ENCODE assay signal across 12 cellular contexts in the genomic region with DNA sequence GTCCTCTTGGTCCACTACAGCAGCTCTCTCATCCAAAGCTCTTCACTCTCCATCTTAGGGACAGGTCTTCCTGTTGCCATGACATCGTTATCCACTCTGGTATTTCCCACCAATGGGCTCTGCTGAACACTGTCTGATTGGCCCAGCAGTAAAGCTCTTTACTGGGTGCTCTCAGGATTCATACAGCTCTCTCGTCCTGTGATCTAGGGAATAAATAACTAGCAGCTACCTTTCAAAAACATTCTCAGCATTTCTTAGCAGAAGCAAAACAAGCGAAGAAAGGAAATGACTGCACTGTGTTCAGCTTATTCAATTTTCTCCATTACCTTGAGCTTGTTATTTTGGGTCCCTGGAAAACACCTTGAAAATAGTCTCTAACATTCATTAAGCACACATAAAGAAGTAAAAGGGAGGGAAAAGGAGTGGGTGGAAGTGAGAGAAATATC.
DNase-seq lines count a peak whose midpoint lies in the region; ATAC-seq, FAIRE-seq and TF ChIP-seq lines count a peak whose summit lies in the region.
"Had no signal": no experiment of that assay in that cellular context is flagged by ENCODE, and none has a peak within 500 bp of the region (broad histone marks: within the 10 kb centered on the region; RNA-seq: fewer than 3 reads in every experiment).

No MANE protein-coding gene starts in this region.

- BruUV-seq in GM12878 (replicated peaks; lab: Mats Ljungman, UMichigan) = no TSS peak

- peak overlapping the region; percentile 30 for H3K4me3 Mint-ChIP-seq in activated T-cell treated with anti-CD3 and anti-CD28 coated beads, Interleukin-2, amount 50 U/mL, for 24 hours
- peak overlapping the region; percentile 53 to 74 for H3K4me3 Mint-ChIP-seq in stimulated activated naive B cell treated with anti-CD40 and anti-IgM and Interleukin-4, amounts not matched to agents 10 μg/mL and 1 μg/mL and 100 μg/mL, for 72 hours

- 1% methylated on average over 3 of the region's 3 CpGs for WGBS in GM12878 (ENCODE audit: insufficient coverage, insufficient replicate concordance, low lambda C conversion rate, missing lambda C conversion rate)

- peak; percentile 46 for DNase-seq in activated T-cell treated with anti-CD3 and anti-CD28 coated beads, Interleukin-2, amount 50 U/mL, for 24 hours
- no peak for DNase-seq in activated T-cell treated with anti-CD3 and anti-CD28 coated beads, Interleukin-2, amount 50 U/mL, for 1 hour
- no peak for DNase-seq in GM12878 (ENCODE audit: low read depth, low spot score)
- DNase-seq in stimulated activated naive B cell treated with anti-CD40 and anti-IgM and Interleukin-4, amounts not matched to agents 10 μg/mL and 1 μg/mL and 100 μg/mL, for 72 hours = peak; percentile 45
- no peak for DNase-seq in frontal cortex (ENCODE audit: low spot score in 2 of 2)
- DNase-seq in posterior vena cava (ENCODE audit: low spot score) = no peak
- DNase-seq in foreskin keratinocyte = no peak
- DNase-seq: activated effector memory CD4-positive, alpha-beta T cell treated with anti-CD3 and anti-CD28 coated beads, Interleukin-2, amount 50 U/mL, for 16 hours; left colon; SHP77 had no signal

- peaks cover 96% of the 10 kb centered on the region for H3K4me1 Mint-ChIP-seq in activated T-cell treated with anti-CD3 and anti-CD28 coated beads, Interleukin-2, amount 50 U/mL, for 24 hours (ENCODE audit: low read depth)
- peaks cover 58 to 90% of the 10 kb centered on the region in 2 donors for H3K4me1 Mint-ChIP-seq in stimulated activated naive B cell treated with anti-CD40 and anti-IgM and Interleukin-4, amounts not matched to agents 10 μg/mL and 1 μg/mL and 100 μg/mL, for 72 hours

- intact Hi-C loops in GM12878 (cut with micrococcal nuclease; ENCODE audit: unreplicated experiment) (loop anchor here (10.0 kb wide), 2 partner anchors 556 to 564 kb away; no protein-coding TSS in a partner anchor), posterior vena cava (cut with DNase I) (no loop called here)

- H3K36me3 ChIP-seq in GM12878 (ENCODE audit: control insufficient read depth in 2 of 2, insufficient read depth in 2 of 2, low read length in 1 of 2) = peaks cover 5 to 8% of the 10 kb centered on the region in 2 experiments

- H3K27ac Mint-ChIP-seq in activated T-cell treated with anti-CD3 and anti-CD28 coated beads, Interleukin-2, amount 50 U/mL, for 24 hours = peak overlapping the region; percentile 96
- H3K27ac Mint-ChIP-seq in stimulated activated naive B cell treated with anti-CD40 and anti-IgM and Interleukin-4, amounts not matched to agents 10 μg/mL and 1 μg/mL and 100 μg/mL, for 72 hours = peak overlapping the region; percentile 95

- ATAC-seq in HG03108 (IDR thresholded peaks at IDR 0.05; ENCODE audit: unreplicated experiment) (peak; percentile 25), GM12878 (peak; percentile 23), foreskin keratinocyte (no peak)
- ATAC-seq in stimulated activated naive B cell treated with anti-CD40 and anti-IgM and Interleukin-4, amounts not matched to agents 10 μg/mL and 1 μg/mL and 100 μg/mL, for 72 hours (replicated peaks) = peak; percentile 30 to 41
- ATAC-seq: left colon had no signal

- peak overlapping the region; percentile 26; the same call in 1 of the 2 replicates for H3K4me2 ChIP-seq in GM12878 (ENCODE audit: control insufficient read depth, insufficient read depth)

- no peak overlapping the region for H3K9ac ChIP-seq in GM12878 (ENCODE audit: control insufficient read depth, insufficient read depth, low read length)

- peak overlapping the region; percentile 48 for H3K27ac ChIP-seq in GM12878 (ENCODE audit: control insufficient read depth, insufficient read depth)
- H3K27ac ChIP-seq in foreskin keratinocyte = no peak overlapping the region

- in situ Hi-C loops in GM12878 (cut with MboI) = no loop called here

- RAD21 ChIA-PET in GM12878 (lab: Charles Lee; ENCODE audit: unreplicated experiment) = interaction anchor here (0.8 to 7.5 kb wide), 19 partner anchors 9 to 96 kb away, joined by 3 to 67 read pairs (median 12); no protein-coding TSS in a partner anchor

- POLR2A ChIA-PET in GM12878 (lab: Charles Lee) = interaction anchor here (0.8 to 2.5 kb wide), 7 partner anchors 20 to 72 kb away, joined by 3 to 10 read pairs (median 5); no protein-coding TSS in a partner anchor

- H3K27me3 Mint-ChIP-seq in activated T-cell treated with anti-CD3 and anti-CD28 coated beads, Interleukin-2, amount 50 U/mL, for 24 hours = no peaks in the 10 kb centered on the region
- H3K27me3 Mint-ChIP-seq in stimulated activated naive B cell treated with anti-CD40 and anti-IgM and Interleukin-4, amounts not matched to agents 10 μg/mL and 1 μg/mL and 100 μg/mL, for 72 hours = no peaks in the 10 kb centered on the region

- H2AFZ ChIP-seq in GM12878 (ENCODE audit: control insufficient read depth, low read depth, low read length) = no peak overlapping the region

- H3K27me3 ChIP-seq in GM12878 (replicated peaks in 1 of 2; ENCODE audit: control insufficient read depth in 2 of 2, insufficient read depth in 2 of 2, low read length in 1 of 2) (no peaks in the 10 kb centered on the region), foreskin keratinocyte (no peaks in the 10 kb centered on the region)
- H3K27me3 ChIP-seq: transverse colon had no signal

- CTCF ChIA-PET in GM12878 (lab: Yijun Ruan, JAX) = interaction anchor here (0.7 to 24.3 kb wide), 16 partner anchors 9 to 122 kb away, joined by 3 to 396 read pairs (median 6); no protein-coding TSS in a partner anchor

- H3K9me3 ChIP-seq in GM12878 (replicated peaks; ENCODE audit: control insufficient read depth, insufficient read depth, low read length) = no peaks in the 10 kb centered on the region
- H3K9me3 ChIP-seq: transverse colon had no signal

- H3K4me3 ChIP-seq in GM12878 = no peak overlapping the region
- H3K4me3 ChIP-seq: transverse colon had no signal

- H4K20me1 ChIP-seq in GM12878 (ENCODE audit: control insufficient read depth, insufficient read depth) = no peaks in the 10 kb centered on the region

- TF ChIP-seq RAD21 in GM12878 (IDR thresholded peaks at IDR 0.05; ENCODE audit: insufficient read depth, low read depth, low read length) = no peak

- H3K9me3 Mint-ChIP-seq in activated T-cell treated with anti-CD3 and anti-CD28 coated beads, Interleukin-2, amount 50 U/mL, for 24 hours = peaks cover 2% of the 10 kb centered on the region
- H3K9me3 Mint-ChIP-seq in stimulated activated naive B cell treated with anti-CD40 and anti-IgM and Interleukin-4, amounts not matched to agents 10 μg/mL and 1 μg/mL and 100 μg/mL, for 72 hours = no peaks in the 10 kb centered on the region

- SMC1A ChIA-PET in GM12878 (lab: Charles Lee; ENCODE audit: uncharacterized antibody, unreplicated experiment) = interaction anchor here (0.8 to 23.1 kb wide), 25 partner anchors 10 to 125 kb away, joined by 3 to 463 read pairs (median 5); no protein-coding TSS in a partner anchor

- peaks cover 82% of the 10 kb centered on the region for H3K36me3 Mint-ChIP-seq in activated T-cell treated with anti-CD3 and anti-CD28 coated beads, Interleukin-2, amount 50 U/mL, for 24 hours (ENCODE audit: low read depth)
- peaks cover 40 to 58% of the 10 kb centered on the region in 2 donors for H3K36me3 Mint-ChIP-seq in stimulated activated naive B cell treated with anti-CD40 and anti-IgM and Interleukin-4, amounts not matched to agents 10 μg/mL and 1 μg/mL and 100 μg/mL, for 72 hours

- TF ChIP-seq EP300 in GM12878 (IDR thresholded peaks at IDR 0.05; ENCODE audit: borderline replicate concordance in 1 of 2, control insufficient read depth in 1 of 2, low read depth in 2 of 2, low read length in 2 of 2) = peak; percentile 41 to 54; a peak in 1 of 4 replicates

- H3K79me2 ChIP-seq in GM12878 (ENCODE audit: control insufficient read depth, insufficient read depth, low read length) = no peaks in the 10 kb centered on the region

- FAIRE-seq in GM12878 (lab: Jason Lieb, UNC) (no peak), frontal cortex (lab: Jason Lieb, UNC) (no peak)

- H3K4me1 ChIP-seq in GM12878 (ENCODE audit: control insufficient read depth, insufficient read depth, low read length) = peaks cover 50% of the 10 kb centered on the region
- no peaks in the 10 kb centered on the region for H3K4me1 ChIP-seq in foreskin keratinocyte

- TF ChIP-seq POLR2A in GM12878 (IDR thresholded peaks at IDR 0.05; ENCODE audit: low read depth, low read length) = no peak

- TF ChIP-seq CTCF in GM12878 (IDR thresholded peaks at IDR 0.05 in 2 of 3, conservative IDR thresholded peaks at IDR 0.05 in 1 of 3; ENCODE audit: control insufficient read depth in 2 of 3, extremely low read depth in 1 of 3, insufficient read depth in 1 of 3, low read depth in 3 of 3, low read length in 3 of 3) (no peak), foreskin keratinocyte (conservative IDR thresholded peaks at IDR 0.05) (no peak)

TF ChIP-seq in GM12878, 131 proteins besides CTCF, POLR2A, EP300 and RAD21 (continues in another document):
- no peak for TF ChIP-seq SREBF1 (IDR thresholded peaks at IDR 0.05; ENCODE audit: low read length)
- TF ChIP-seq NR2F1 (conservative IDR thresholded peaks at IDR 0.05) = no peak
- TF ChIP-seq LARP7 (IDR thresholded peaks at IDR 0.05) = no peak
- no peak; a peak in 1 of 4 replicates for TF ChIP-seq ETV6 (conservative IDR thresholded peaks at IDR 0.05 in 1 of 2, IDR thresholded peaks at IDR 0.05 in 1 of 2; ENCODE audit: borderline replicate concordance in 1 of 2, low read depth in 1 of 2)
- no peak for TF ChIP-seq FOS (IDR thresholded peaks at IDR 0.05; ENCODE audit: borderline replicate concordance, extremely low read depth, insufficient read length)
- no peak; the same call in 1 of the 2 replicates for TF ChIP-seq BCL11A (IDR thresholded peaks at IDR 0.05; ENCODE audit: low read depth, low read length)
- TF ChIP-seq ESRRA (IDR thresholded peaks at IDR 0.05; ENCODE audit: low read length) = no peak
- TF ChIP-seq, protein P1, sequence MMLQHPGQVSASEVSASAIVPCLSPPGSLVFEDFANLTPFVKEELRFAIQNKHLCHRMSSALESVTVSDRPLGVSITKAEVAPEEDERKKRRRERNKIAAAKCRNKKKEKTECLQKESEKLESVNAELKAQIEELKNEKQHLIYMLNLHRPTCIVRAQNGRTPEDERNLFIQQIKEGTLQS (IDR thresholded peaks at IDR 0.05; ENCODE audit: borderline replicate concordance, extremely low read depth, low read depth, low read length) = no peak
- no peak for TF ChIP-seq HCFC1 (IDR thresholded peaks at IDR 0.05; ENCODE audit: low read length)
- TF ChIP-seq TCF12 (IDR thresholded peaks at IDR 0.05; ENCODE audit: low read depth, low read length) = no peak

Comparison
In these comparisons a context has a peak if more than half of its experiments do, and no peak if none do; other contexts are left out.
1. DNase-seq: peak in activated T-cell treated with anti-CD3 and anti-CD28 coated beads, Interleukin-2, amount 50 U/mL, for 24 hours (single experiment) and stimulated activated naive B cell treated with anti-CD40 and anti-IgM and Interleukin-4, amounts not matched to agents 10 μg/mL and 1 μg/mL and 100 μg/mL, for 72 hours (single experiment); none in activated T-cell treated with anti-CD3 and anti-CD28 coated beads, Interleukin-2, amount 50 U/mL, for 1 hour (single experiment), GM12878 (single experiment), frontal cortex (0 of 2), posterior vena cava (single experiment) and foreskin keratinocyte (0 of 2).